In the genomic region with DNA sequence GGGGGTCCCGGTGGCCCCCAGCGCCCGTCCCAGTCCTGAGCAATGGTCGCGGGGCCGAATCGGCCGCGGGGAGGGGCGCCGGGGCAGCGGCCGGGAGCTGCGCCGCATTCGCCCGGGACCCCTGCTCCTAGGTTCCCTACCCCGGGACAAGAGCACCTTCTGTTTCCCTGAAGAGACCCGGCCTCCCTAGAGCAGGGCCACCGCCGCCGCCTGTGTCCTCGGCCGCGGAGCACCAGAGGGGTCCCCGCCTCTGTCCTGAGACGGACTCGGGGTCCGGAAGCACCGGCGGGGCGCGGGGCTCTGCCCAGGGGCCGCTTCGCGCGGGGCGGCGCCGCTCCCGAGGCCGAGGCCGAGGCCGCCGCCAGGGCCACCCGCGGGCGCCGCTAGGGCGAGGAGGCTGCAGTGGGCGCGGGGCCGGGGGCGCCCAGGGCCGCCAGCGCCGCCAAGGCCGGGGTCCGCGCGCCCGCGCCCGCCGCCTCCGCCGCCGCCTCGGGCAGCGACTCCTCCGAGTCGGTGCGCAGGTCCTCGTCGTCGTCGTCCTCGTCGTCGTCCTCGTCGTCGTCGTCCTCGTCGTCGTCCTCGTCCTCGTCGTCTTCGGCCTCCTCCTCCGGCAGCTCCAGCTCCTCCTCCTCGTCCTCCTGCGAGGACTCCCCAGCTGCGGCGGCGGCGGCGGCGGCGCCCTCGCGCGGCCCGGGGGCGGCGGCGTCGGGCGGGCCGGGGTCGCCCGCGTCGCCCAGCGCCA, we compare ENCODE assay signal across 16 cellular contexts.
A peak's percentile ranks its signal among the peaks of the same experiment; 100 is the strongest.
DNase-seq lines count a peak whose midpoint lies in the region; TF ChIP-seq lines count a peak whose summit lies in the region.
"Had no signal": no experiment of that assay in that cellular context is flagged by ENCODE, and none has a peak within 500 bp of the region (broad histone marks: within the 10 kb centered on the region; RNA-seq: fewer than 3 reads in every experiment).

No MANE protein-coding gene starts in this region.

- H3K9me3 ChIP-seq in left ventricle myocardium inferior (replicated peaks), result no peaks in the 10 kb centered on the region
- no peaks in the 10 kb centered on the region for H3K9me3 ChIP-seq in endodermal cell (ENCODE audit: control insufficient read depth, low read length)
- no peaks in the 10 kb centered on the region for H3K9me3 ChIP-seq in osteoblast (ENCODE audit: low read depth, low read length)
- H3K9me3 ChIP-seq in vagina, result no peaks in the 10 kb centered on the region
- no peaks in the 10 kb centered on the region for H3K9me3 ChIP-seq in colonic mucosa
- H3K9me3 ChIP-seq: pancreas had no signal

- TF ChIP-seq CTCF in left ventricle myocardium inferior (IDR thresholded peaks at IDR 0.05; ENCODE audit: borderline replicate concordance), result no peak
- TF ChIP-seq CTCF in endodermal cell (conservative IDR thresholded peaks at IDR 0.05), result no peak
- no peak for TF ChIP-seq CTCF in osteoblast (IDR thresholded peaks at IDR 0.05; ENCODE audit: extremely low read depth, low read depth, low read length)
- no peak for TF ChIP-seq CTCF in vagina (IDR thresholded peaks at IDR 0.05)
- TF ChIP-seq CTCF in colonic mucosa (IDR thresholded peaks at IDR 0.05), result no peak

- 6 to 19% methylated on average over 51 to 116 of the region's 116 CpGs for WGBS in endodermal cell (ENCODE audit: insufficient coverage in 1 of 2, insufficient read length in 1 of 2), 2 experiments

- H3K9me3 Mint-ChIP-seq in endodermal cell, result no peaks in the 10 kb centered on the region
- H3K9me3 Mint-ChIP-seq: activated CD4-positive, alpha-beta T cell treated with anti-CD3 and anti-CD28 coated beads, Interleukin-2, amount 10 ng/mL, durations not matched to agents 24 days and 14 days had no signal

- peak overlapping the region; percentile 43 for H3K4me2 ChIP-seq in osteoblast (ENCODE audit: insufficient read depth, low read length)

- H3K36me3 ChIP-seq in left ventricle myocardium inferior, result peaks cover 40% of the 10 kb centered on the region
- H3K36me3 ChIP-seq in endodermal cell (ENCODE audit: control insufficient read depth, insufficient read depth, low read length), result no peaks in the 10 kb centered on the region
- no peaks in the 10 kb centered on the region for H3K36me3 ChIP-seq in osteoblast (ENCODE audit: insufficient read depth, low read length)
- peaks cover 0 to 6% of the 10 kb centered on the region in 2 donors for H3K36me3 ChIP-seq in vagina
- H3K36me3 ChIP-seq in colonic mucosa, result no peaks in the 10 kb centered on the region

- no peaks in the 10 kb centered on the region for H3K79me2 ChIP-seq in osteoblast (ENCODE audit: insufficient read depth, low read length)

- no peaks in the 10 kb centered on the region for H3K4me1 Mint-ChIP-seq in endodermal cell
- H3K4me1 Mint-ChIP-seq: activated CD4-positive, alpha-beta T cell treated with anti-CD3 and anti-CD28 coated beads, Interleukin-2, amount 10 ng/mL, durations not matched to agents 24 days and 14 days had no signal

- no peak overlapping the region for H3K27ac Mint-ChIP-seq in endodermal cell
- H3K27ac Mint-ChIP-seq: activated CD4-positive, alpha-beta T cell treated with anti-CD3 and anti-CD28 coated beads, Interleukin-2, amount 10 ng/mL, durations not matched to agents 24 days and 14 days had no signal

- H3K4me3 ChIP-seq in left ventricle myocardium inferior (peak overlapping the region; percentile 55), endodermal cell (ENCODE audit: low read length) (peak overlapping the region; percentile 17), osteoblast (ENCODE audit: insufficient read depth, low read length) (peak overlapping the region; percentile 49), vagina (peak overlapping the region; percentile 31 to 32), colonic mucosa (no peak overlapping the region)
- H3K4me3 ChIP-seq: pancreas had no signal

- H3K27ac ChIP-seq in left ventricle myocardium inferior (replicated peaks) (peak overlapping the region; percentile 1), endodermal cell (ENCODE audit: low read depth, low read length) (no peak overlapping the region), osteoblast (ENCODE audit: low read depth, low read length) (no peak overlapping the region), vagina (peak overlapping the region; percentile 74), colonic mucosa (no peak overlapping the region)
- H3K27ac ChIP-seq: pancreas had no signal

- H3K36me3 Mint-ChIP-seq in endodermal cell (ENCODE audit: low read depth), result no peaks in the 10 kb centered on the region

- H4K20me1 ChIP-seq in osteoblast (ENCODE audit: insufficient read depth, low read length), result no peaks in the 10 kb centered on the region

- H3K4me1 ChIP-seq in left ventricle myocardium inferior (peaks cover 53% of the 10 kb centered on the region), endodermal cell (ENCODE audit: control insufficient read depth, insufficient read depth, low read length) (no peaks in the 10 kb centered on the region), osteoblast (ENCODE audit: insufficient read depth, low read length) (peaks cover 21% of the 10 kb centered on the region), vagina (peaks cover 56% of the 10 kb centered on the region), colonic mucosa (no peaks in the 10 kb centered on the region)
- H3K4me1 ChIP-seq: pancreas had no signal

- no peaks in the 10 kb centered on the region for H3K27me3 ChIP-seq in left ventricle myocardium inferior (ENCODE audit: low read depth)
- peaks cover 26% of the 10 kb centered on the region for H3K27me3 ChIP-seq in endodermal cell (ENCODE audit: control insufficient read depth, insufficient read depth, low read length, poor library complexity, severe bottlenecking)
- H3K27me3 ChIP-seq in osteoblast (ENCODE audit: insufficient read depth, low read length), result peaks cover 26% of the 10 kb centered on the region
- H3K27me3 ChIP-seq in vagina, result peaks cover 4% of the 10 kb centered on the region
- H3K27me3 ChIP-seq in colonic mucosa, result no peaks in the 10 kb centered on the region
- H3K27me3 ChIP-seq: pancreas had no signal

- H3K9ac ChIP-seq in endodermal cell (ENCODE audit: extremely low read depth, low read length, poor library complexity, severe bottlenecking), result no peak overlapping the region
- no peak overlapping the region for H3K9ac ChIP-seq in colonic mucosa (ENCODE audit: low read depth in 2 of 2, low read length in 2 of 2)

- intact Hi-C loops in left ventricle myocardium inferior (cut with micrococcal nuclease), result no loop called here
- intact Hi-C loops in cardiac septum (cut with DNase I), result no loop called here
- intact Hi-C loops in vagina (cut with DNase I), result no loop called here
- intact Hi-C loops in colonic mucosa (cut with DNase I), result no loop called here

- DNase-seq in left ventricle myocardium inferior, result no peak
- DNase-seq in cardiac septum (ENCODE audit: low spot score), result no peak
- peak; percentile 74 for DNase-seq in endodermal cell
- peak; percentile 91 for DNase-seq in osteoblast (ENCODE audit: insufficient read length, low spot score, missing footprints)
- no peak for DNase-seq in vagina (ENCODE audit: extremely low spot score in 2 of 2)
- DNase-seq in ureter (ENCODE audit: low spot score), result no peak
- no peak for DNase-seq in colonic mucosa
- DNase-seq in stimulated activated CD4-positive, alpha-beta T cell treated with anti-CD3 and anti-CD28 coated beads, Interleukin-15, amount 100 ng/mL, for 24 hours, result no peak
- DNase-seq: activated CD4-positive, alpha-beta T cell treated with anti-CD3 and anti-CD28 coated beads, Interleukin-2, amount 10 ng/mL, durations not matched to agents 24 days and 14 days; cerebellar nuclear complex; KG1; left colon; NCI-H1694; NCI-H82; stimulated activated CD4-positive, alpha-beta T cell treated with anti-CD3 and anti-CD28 coated beads, Interleukin-4, amount 100 ng/mL, for 24 hours had no signal

- H2AFZ ChIP-seq in osteoblast (ENCODE audit: low read length), result no peak overlapping the region

- no peak for TF ChIP-seq POLR2A in vagina (IDR thresholded peaks at IDR 0.05)

- peak overlapping the region; percentile 39 for H3K4me3 Mint-ChIP-seq in endodermal cell
- H3K4me3 Mint-ChIP-seq: activated CD4-positive, alpha-beta T cell treated with anti-CD3 and anti-CD28 coated beads, Interleukin-2, amount 10 ng/mL, durations not matched to agents 24 days and 14 days had no signal

- peaks cover 11% of the 10 kb centered on the region for H3K27me3 Mint-ChIP-seq in endodermal cell (ENCODE audit: insufficient read depth)

Comparison
In these comparisons a context has a peak if more than half of its experiments do, and no peak if none do; other contexts are left out.
1. DNase-seq: peak in endodermal cell (single experiment) and osteoblast (single experiment); none in left ventricle myocardium inferior (single experiment), cardiac septum (single experiment), vagina (0 of 2), ureter (single experiment), colonic mucosa (single experiment) and stimulated activated CD4-positive, alpha-beta T cell treated with anti-CD3 and anti-CD28 coated beads, Interleukin-15, amount 100 ng/mL, for 24 hours (single experiment).
2. H3K27ac ChIP-seq: peak in left ventricle myocardium inferior (single experiment) and vagina (single experiment); none in endodermal cell (single experiment), osteoblast (single experiment) and colonic mucosa (single experiment).